In genomic region chr16:76970087-76970744, GRCh38 we compare ENCODE assay signal across 1 cellular context.
TF ChIP-seq lines count a peak whose summit lies in the region.

No MANE protein-coding gene starts in this region.

TF ChIP-seq in liver, 16 proteins besides CTCF, POLR2A, EP300 and RAD21 (continued from another document):
- TF ChIP-seq, protein P1, sequence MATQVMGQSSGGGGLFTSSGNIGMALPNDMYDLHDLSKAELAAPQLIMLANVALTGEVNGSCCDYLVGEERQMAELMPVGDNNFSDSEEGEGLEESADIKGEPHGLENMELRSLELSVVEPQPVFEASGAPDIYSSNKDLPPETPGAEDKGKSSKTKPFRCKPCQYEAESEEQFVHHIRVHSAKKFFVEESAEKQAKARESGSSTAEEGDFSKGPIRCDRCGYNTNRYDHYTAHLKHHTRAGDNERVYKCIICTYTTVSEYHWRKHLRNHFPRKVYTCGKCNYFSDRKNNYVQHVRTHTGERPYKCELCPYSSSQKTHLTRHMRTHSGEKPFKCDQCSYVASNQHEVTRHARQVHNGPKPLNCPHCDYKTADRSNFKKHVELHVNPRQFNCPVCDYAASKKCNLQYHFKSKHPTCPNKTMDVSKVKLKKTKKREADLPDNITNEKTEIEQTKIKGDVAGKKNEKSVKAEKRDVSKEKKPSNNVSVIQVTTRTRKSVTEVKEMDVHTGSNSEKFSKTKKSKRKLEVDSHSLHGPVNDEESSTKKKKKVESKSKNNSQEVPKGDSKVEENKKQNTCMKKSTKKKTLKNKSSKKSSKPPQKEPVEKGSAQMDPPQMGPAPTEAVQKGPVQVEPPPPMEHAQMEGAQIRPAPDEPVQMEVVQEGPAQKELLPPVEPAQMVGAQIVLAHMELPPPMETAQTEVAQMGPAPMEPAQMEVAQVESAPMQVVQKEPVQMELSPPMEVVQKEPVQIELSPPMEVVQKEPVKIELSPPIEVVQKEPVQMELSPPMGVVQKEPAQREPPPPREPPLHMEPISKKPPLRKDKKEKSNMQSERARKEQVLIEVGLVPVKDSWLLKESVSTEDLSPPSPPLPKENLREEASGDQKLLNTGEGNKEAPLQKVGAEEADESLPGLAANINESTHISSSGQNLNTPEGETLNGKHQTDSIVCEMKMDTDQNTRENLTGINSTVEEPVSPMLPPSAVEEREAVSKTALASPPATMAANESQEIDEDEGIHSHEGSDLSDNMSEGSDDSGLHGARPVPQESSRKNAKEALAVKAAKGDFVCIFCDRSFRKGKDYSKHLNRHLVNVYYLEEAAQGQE (IDR thresholded peaks at IDR 0.05) = no peak
- TF ChIP-seq GABPA (IDR thresholded peaks at IDR 0.05 in 1 of 2, conservative IDR thresholded peaks at IDR 0.05 in 1 of 2) = no peak
- TF ChIP-seq RXRA (IDR thresholded peaks at IDR 0.05) = no peak
- no peak for TF ChIP-seq TAF1 (conservative IDR thresholded peaks at IDR 0.05)
